Comparison of ENCODE assay signal across 8 cellular contexts in genomic region chr7:66758964-66759628, GRCh38. TPM values are rescaled to one million over a fixed set of nuclear protein-coding genes. Genes with fewer than 3 reads are reported as not detected.
A peak's percentile ranks its signal among the peaks of the same experiment; 100 is the strongest.
DNase-seq lines count a peak whose midpoint lies in the region; ATAC-seq and TF ChIP-seq lines count a peak whose summit lies in the region.

No MANE protein-coding gene starts in this region.

- DNase-seq in Kasumi-1 (lab: John Stamatoyannopoulos, UW) (peak; percentile 83 to 92), iris pigment epithelial cell (ENCODE audit: low read depth) (peak; percentile 35), MG63 (no peak), NCI-H226 (no peak), NCI-H774 (lab: John Stamatoyannopoulos, UW) (no peak), WERI-Rb-1 (no peak)

- H3K9me3 ChIP-seq in MG63 (no peaks in the 10 kb centered on the region), WERI-Rb-1 (ENCODE audit: severe bottlenecking) (no peaks in the 10 kb centered on the region)

- no peaks in the 10 kb centered on the region for H3K27me3 ChIP-seq in MG63
- no peaks in the 10 kb centered on the region for H3K27me3 ChIP-seq in WERI-Rb-1 (ENCODE audit: insufficient read depth, low read depth, severe bottlenecking)

- H3K27ac ChIP-seq in WERI-Rb-1: no peak overlapping the region

- H3K36me3 ChIP-seq in MG63 (no peaks in the 10 kb centered on the region; the same call in 1 of the 2 replicates), WERI-Rb-1 (no peaks in the 10 kb centered on the region)

- no peak for TF ChIP-seq CTCF in WERI-Rb-1 (IDR thresholded peaks at IDR 0.05; ENCODE audit: low read depth, low read length)

- H3K4me3 ChIP-seq in MG63: no peak overlapping the region
- no peak overlapping the region for H3K4me3 ChIP-seq in WERI-Rb-1 (ENCODE audit: low read depth, low read length)

- ATAC-seq in GM18502 (IDR thresholded peaks at IDR 0.05; ENCODE audit: poor library complexity, unreplicated experiment) (peak; percentile 89), GM21619 (IDR thresholded peaks at IDR 0.05; ENCODE audit: unreplicated experiment) (peak; percentile 95)

RNA-seq across cellular contexts. Expression of gene RABGEF1, which starts 18.6 kb away (rescaled TPM):
- 12.2 and 29.1 TPM in 2 replicates for total RNA-seq in MG63 (2014; rRNA removed; shearing (Covaris generic); ENCODE audit: low replicate concordance)

Comparison
In these comparisons a context has a peak if more than half of its experiments do, and no peak if none do; other contexts are left out.
1. DNase-seq: peak in Kasumi-1 (2 of 2) and iris pigment epithelial cell (single experiment); none in MG63 (single experiment), NCI-H226 (single experiment), NCI-H774 (single experiment) and WERI-Rb-1 (single experiment).